15 cellular contexts compared by ENCODE assay signal in genomic region chr20:32965581-32966373, GRCh38. TPM values are rescaled to one million over a fixed set of nuclear protein-coding genes. Genes with fewer than 3 reads are reported as not detected.
DNase-seq lines count a peak whose midpoint lies in the region; ATAC-seq, FAIRE-seq and TF ChIP-seq lines count a peak whose summit lies in the region.
"Had no signal": no experiment of that assay in that cellular context is flagged by ENCODE, and none has a peak within 500 bp of the region (broad histone marks: within the 10 kb centered on the region; RNA-seq: fewer than 3 reads in every experiment).

No MANE protein-coding gene starts in this region.

- ATAC-seq in activated CD4-positive, alpha-beta T cell treated with anti-CD3 and anti-CD28 coated beads for 36 hours = no peak
- no peak for ATAC-seq in WTC11
- ATAC-seq in HG03045 (IDR thresholded peaks at IDR 0.05; ENCODE audit: unreplicated experiment) = no peak
- ATAC-seq: left ventricle myocardium superior had no signal

- no peak for TF ChIP-seq CTCF in WTC11 (IDR thresholded peaks at IDR 0.05)

- peak; percentile 57 for DNase-seq in activated CD4-positive, alpha-beta T cell treated with anti-CD3 and anti-CD28 coated beads for 36 hours
- DNase-seq in activated CD4-positive, alpha-beta T cell treated with anti-CD3 and anti-CD28 coated beads, Interleukin-2, amount 50 U/mL, for 48 hours = no peak
- DNase-seq in WTC11 (ENCODE audit: low spot score) (peak; percentile 4), ecto neural progenitor cell (ENCODE audit: low spot score) (peak; percentile 29), small intestine (peak; percentile 25), NOMO-1 (lab: John Stamatoyannopoulos, UW; ENCODE audit: unreplicated experiment in 2 of 2) (no peak), NCI-H226 (no peak)
- DNase-seq: left ventricle myocardium superior, MG63, ovary had no signal

- CTCF ChIA-PET in activated CD4-positive, alpha-beta T cell treated with anti-CD3 and anti-CD28 coated beads for 36 hours (lab: Charles Lee) = interaction anchor here (0.7 to 1.8 kb wide), 5 partner anchors 8 to 468 kb away, joined by 3 to 14 read pairs (median 3); no protein-coding TSS in a partner anchor
- CTCF ChIA-PET in WTC11 (lab: Charles Lee) = interaction anchor here (1.0 kb wide), 1 partner anchor 39 kb away, joined by 3 read pairs; the partner anchor contains the start of gene SUN5

- peak overlapping the region; percentile 42 for H3K27ac Mint-ChIP-seq in activated CD4-positive, alpha-beta T cell treated with anti-CD3 and anti-CD28 coated beads for 36 hours
- H3K27ac Mint-ChIP-seq in WTC11 = no peak overlapping the region

- no peak for FAIRE-seq in small intestine (lab: Jason Lieb, UNC)
- FAIRE-seq: A204.1 had no signal

- no peaks in the 10 kb centered on the region for H3K27me3 ChIP-seq in small intestine (ENCODE audit: control insufficient read depth in 2 of 2, insufficient read depth in 2 of 2, low read length in 2 of 2)
- H3K27me3 ChIP-seq: MG63, ovary had no signal

- no peaks in the 10 kb centered on the region for H3K9me3 ChIP-seq in small intestine (ENCODE audit: control insufficient read depth, low read depth)
- H3K9me3 ChIP-seq: MG63, ovary had no signal

- intact Hi-C loops in activated CD4-positive, alpha-beta T cell treated with anti-CD3 and anti-CD28 coated beads for 36 hours (cut with DNase I, micrococcal nuclease) = loop anchor here in 1 of 2 experiments (5.0 to 10.0 kb wide), 3 partner anchors 223 to 758 kb away; partner anchors contain the start of genes COMMD7, PLAGL2 and POFUT1

- WGBS in small intestine, 3 donors = 72 to 78% (median 76%) methylated on average over 11 to 12 of the region's 12 CpGs

- H3K4me3 ChIP-seq in small intestine (ENCODE audit: low read depth in 1 of 2, low read length in 2 of 2) = no peak overlapping the region
- H3K4me3 ChIP-seq: MG63, ovary had no signal

- POLR2A ChIA-PET in activated CD4-positive, alpha-beta T cell treated with anti-CD3 and anti-CD28 coated beads for 36 hours (lab: Charles Lee) = interaction anchor here (0.6 to 0.9 kb wide), 2 partner anchors 10 to 16 kb away, joined by 3 read pairs; no protein-coding TSS in a partner anchor
- POLR2A ChIA-PET in WTC11 (lab: Charles Lee) = no interaction called here

- H3K4me1 ChIP-seq in small intestine (ENCODE audit: control insufficient read depth in 2 of 2, insufficient read depth in 1 of 2, low read depth in 1 of 2, low read length in 1 of 2) = no peaks in the 10 kb centered on the region

- H3K27me3 Mint-ChIP-seq in activated CD4-positive, alpha-beta T cell treated with anti-CD3 and anti-CD28 coated beads for 36 hours = no peaks in the 10 kb centered on the region
- no peaks in the 10 kb centered on the region; the same call in none of the 2 replicates for H3K27me3 Mint-ChIP-seq in WTC11 (ENCODE audit: low read depth)

- no peak overlapping the region for H3K4me3 Mint-ChIP-seq in activated CD4-positive, alpha-beta T cell treated with anti-CD3 and anti-CD28 coated beads for 36 hours
- H3K4me3 Mint-ChIP-seq in WTC11 = no peak overlapping the region

- H3K9me3 Mint-ChIP-seq in activated CD4-positive, alpha-beta T cell treated with anti-CD3 and anti-CD28 coated beads for 36 hours (ENCODE audit: low read depth) = no peaks in the 10 kb centered on the region
- no peaks in the 10 kb centered on the region for H3K9me3 Mint-ChIP-seq in WTC11

- peaks cover 2% of the 10 kb centered on the region for H3K36me3 Mint-ChIP-seq in activated CD4-positive, alpha-beta T cell treated with anti-CD3 and anti-CD28 coated beads for 36 hours (ENCODE audit: low read depth)
- no peaks in the 10 kb centered on the region for H3K36me3 Mint-ChIP-seq in WTC11

- H3K27ac ChIP-seq in small intestine (ENCODE audit: low read depth in 1 of 2, low read length in 1 of 2) = peak overlapping the region in 1 of 2 donors; percentile 12
- H3K27ac ChIP-seq: ovary, RWPE1 had no signal

- H3K36me3 ChIP-seq in small intestine (ENCODE audit: control insufficient read depth in 2 of 2, insufficient read depth in 2 of 2, low read length in 2 of 2) = no peaks in the 10 kb centered on the region
- H3K36me3 ChIP-seq: MG63, ovary had no signal

- peaks cover 19% of the 10 kb centered on the region for H3K4me1 Mint-ChIP-seq in activated CD4-positive, alpha-beta T cell treated with anti-CD3 and anti-CD28 coated beads for 36 hours
- H3K4me1 Mint-ChIP-seq in WTC11 = no peaks in the 10 kb centered on the region

TF ChIP-seq in WTC11, 78 proteins besides CTCF, POLR2A, EP300 and RAD21 (continues in another document):
- TF ChIP-seq RELA (CRISPR knock-in tag; IDR thresholded peaks at IDR 0.05; ENCODE audit: borderline replicate concordance) (no peak), OVOL2 (CRISPR knock-in tag; IDR thresholded peaks at IDR 0.05; ENCODE audit: borderline replicate concordance) (no peak), NR1H2 (CRISPR knock-in tag; IDR thresholded peaks at IDR 0.05) (no peak), ARID4B (CRISPR knock-in tag; IDR thresholded peaks at IDR 0.05; ENCODE audit: borderline replicate concordance) (no peak), ERG (CRISPR knock-in tag; IDR thresholded peaks at IDR 0.05) (no peak), ZNF532 (CRISPR knock-in tag; IDR thresholded peaks at IDR 0.05; ENCODE audit: borderline replicate concordance) (no peak)

RNA-seq across cellular contexts. Expression of gene SUN5, which starts 38.5 kb away (rescaled TPM):
- not detected for total RNA-seq in activated CD4-positive, alpha-beta T cell treated with anti-CD3 and anti-CD28 coated beads for 36 hours
- total RNA-seq in WTC11 (2021) = not detected in 3 replicates
- polyA plus RNA-seq in small intestine = not detected
- total RNA-seq: Daoy, left ventricle myocardium superior, NCI-H460, ovary had no signal
- polyA plus RNA-seq: ovary had no signal

RNA-seq across cellular contexts. Expression of gene BPIFB2, which starts 41.7 kb away (rescaled TPM):
- not detected for total RNA-seq in activated CD4-positive, alpha-beta T cell treated with anti-CD3 and anti-CD28 coated beads for 36 hours
- total RNA-seq in WTC11 (2021) = 0.09 TPM in 3 replicates
- polyA plus RNA-seq in small intestine = not detected
- total RNA-seq: Daoy, left ventricle myocardium superior, NCI-H460 had no signal
- polyA plus RNA-seq: ovary had no signal

Comparison
In these comparisons a context has a peak if more than half of its experiments do, and no peak if none do; other contexts are left out.
1. DNase-seq: peak in activated CD4-positive, alpha-beta T cell treated with anti-CD3 and anti-CD28 coated beads for 36 hours (single experiment), WTC11 (single experiment), ecto neural progenitor cell (single experiment) and small intestine (single experiment); none in activated CD4-positive, alpha-beta T cell treated with anti-CD3 and anti-CD28 coated beads, Interleukin-2, amount 50 U/mL, for 48 hours (0 of 2), NOMO-1 (0 of 2) and NCI-H226 (single experiment).